ENCODE assay signal across 20 cellular contexts in the genomic region with DNA sequence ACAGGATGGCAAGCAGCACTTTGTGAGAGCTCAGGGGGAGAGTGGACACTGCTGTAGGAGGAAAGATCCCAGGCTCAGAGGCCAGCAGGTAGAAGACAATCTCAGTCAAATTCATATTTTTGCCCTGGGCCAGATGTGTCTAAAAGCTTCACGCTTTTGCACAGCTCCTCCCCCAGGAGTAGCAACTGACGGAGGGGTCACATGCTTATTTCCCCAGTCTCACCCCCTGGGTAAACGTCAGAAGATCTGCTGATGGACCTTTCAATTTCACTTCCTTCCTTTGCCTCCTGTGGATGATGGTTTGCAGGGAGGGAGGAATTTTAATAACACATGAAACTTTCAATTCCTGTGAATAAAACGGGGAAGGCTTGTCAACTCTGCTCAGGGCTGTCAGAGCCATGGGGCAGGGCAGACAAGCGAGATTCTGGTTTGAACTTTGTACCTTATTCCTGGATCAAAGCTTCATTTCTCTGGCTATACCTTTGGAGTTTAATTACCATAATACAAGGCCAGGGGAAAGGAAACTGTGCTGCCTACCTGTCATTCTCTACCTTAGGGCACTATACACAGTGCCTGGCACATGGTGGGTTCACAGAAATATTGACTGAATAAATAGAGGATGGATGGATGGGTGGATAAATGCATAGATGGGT. TPM values are rescaled to one million over a fixed set of nuclear protein-coding genes. Genes with fewer than 3 reads are reported as not detected.
DNase-seq lines count a peak whose midpoint lies in the region; ATAC-seq, FAIRE-seq and TF ChIP-seq lines count a peak whose summit lies in the region.
"Had no signal": no experiment of that assay in that cellular context is flagged by ENCODE, and none has a peak within 500 bp of the region (broad histone marks: within the 10 kb centered on the region; RNA-seq: fewer than 3 reads in every experiment).

No MANE protein-coding gene starts in this region.

- ATAC-seq in HepG2 (no peak), right lobe of liver (no peak), left lung (no peak)
- peak; percentile 55 for ATAC-seq in stimulated activated memory B cell treated with anti-CD40 and anti-IgM and Interleukin-4, amounts not matched to agents 10 μg/mL and 1 μg/mL and 100 μg/mL, for 72 hours
- ATAC-seq: SK-N-SH treated with all-trans-retinoic acid at 6 μM for 48 hours had no signal

- H3K27me3 ChIP-seq in HepG2 (ENCODE audit: control insufficient read depth in 1 of 2, insufficient read depth in 2 of 2, low read length in 2 of 2) (no peaks in the 10 kb centered on the region), right lobe of liver (peaks cover 0 to 6% of the 10 kb centered on the region in 2 donors), MM.1S (replicated peaks; ENCODE audit: insufficient read depth, low read length) (no peaks in the 10 kb centered on the region), neural progenitor cell (peaks cover 32% of the 10 kb centered on the region), left lung (peaks cover 4 to 16% of the 10 kb centered on the region in 2 donors)

- CTCF ChIA-PET in HepG2 (lab: Yijun Ruan, JAX; ENCODE audit: low intra/inter-chr PET ratio, low total read pairs), result no interaction called here

- no peak overlapping the region for H3K27ac Mint-ChIP-seq in stimulated activated memory B cell treated with anti-CD40 and anti-IgM and Interleukin-4, amounts not matched to agents 10 μg/mL and 1 μg/mL and 100 μg/mL, for 72 hours
- no peak overlapping the region for H3K27ac Mint-ChIP-seq in neural progenitor cell

- H2AFZ ChIP-seq in HepG2 (ENCODE audit: low read length) (no peak overlapping the region), MM.1S (ENCODE audit: low read length) (peak overlapping the region; percentile 44), neural progenitor cell (replicated peaks) (no peak overlapping the region)

- DNase-seq in HepG2 (ENCODE audit: low spot score) (no peak), right lobe of liver (no peak), MM.1S (peak; percentile 33), RPMI8226 (peak; percentile 20), neural progenitor cell (ENCODE audit: low spot score) (no peak), left lung (no peak), COLO668 (lab: John Stamatoyannopoulos, UW; ENCODE audit: unreplicated experiment) (no peak)
- DNase-seq: 8988T, DMS 273 treated with DMSO at 0.1 percent for 48 hours, GF-D8, GOT3, NCI-H1048, NCI-H2081 treated with DMSO at 0.1 percent for 48 hours, NCI-H510A treated with DMSO at 0.1 percent for 48 hours, NCI-H82, SHP77 treated with DMSO at 0.1 percent for 48 hours had no signal

- no peak for TF ChIP-seq RAD21 in HepG2 (CRISPR knock-in tag; IDR thresholded peaks at IDR 0.05)

- H3K4me1 ChIP-seq in HepG2 (ENCODE audit: insufficient read depth, low read length) (no peaks in the 10 kb centered on the region), right lobe of liver (no peaks in the 10 kb centered on the region), MM.1S (ENCODE audit: low read length) (0 out of 2 replicates have a peak, but pooled peaks cover 6% of the 10 kb centered on the region), neural progenitor cell (no peaks in the 10 kb centered on the region), left lung (no peaks in the 10 kb centered on the region)

- H3K27ac ChIP-seq in HepG2 (ENCODE audit: extremely low read length, insufficient read depth, low read length) (no peak overlapping the region), right lobe of liver (no peak overlapping the region), MM.1S (ENCODE audit: low read length) (peak overlapping the region; percentile 24; the same call in 1 of the 2 replicates), neural progenitor cell (no peak overlapping the region), left lung (no peak overlapping the region)

- no peaks in the 10 kb centered on the region for H3F3A ChIP-seq in MM.1S (ENCODE audit: insufficient read depth, low read length)
- H3F3A ChIP-seq in neural progenitor cell (ENCODE audit: low read depth), result no peaks in the 10 kb centered on the region

- intact Hi-C loops in HepG2 (cut with micrococcal nuclease; ENCODE audit: unreplicated experiment) (loop anchor here (10.0 kb wide), 1 partner anchor 412 kb away; no protein-coding TSS in a partner anchor), right lobe of liver (cut with DNase I) (no loop called here), left lung (cut with DNase I) (no loop called here)

- TF ChIP-seq CTCF in HepG2 (CRISPR knock-in tag; IDR thresholded peaks at IDR 0.05), result no peak
- TF ChIP-seq CTCF in right lobe of liver (IDR thresholded peaks at IDR 0.05), result no peak
- TF ChIP-seq CTCF in MM.1S (IDR thresholded peaks at IDR 0.05; ENCODE audit: low read length), result no peak
- TF ChIP-seq CTCF in neural progenitor cell (IDR thresholded peaks at IDR 0.05), result no peak
- TF ChIP-seq CTCF in left lung (IDR thresholded peaks at IDR 0.05), result no peak

- no peak for FAIRE-seq in HepG2 (lab: Jason Lieb, UNC)

- no peak overlapping the region for H3K9ac ChIP-seq in HepG2 (ENCODE audit: insufficient read depth, low read depth, low read length)
- no peak overlapping the region for H3K9ac ChIP-seq in MM.1S (ENCODE audit: low read length)
- H3K9ac ChIP-seq in neural progenitor cell, result no peak overlapping the region

- TF ChIP-seq EP300 in HepG2 (IDR thresholded peaks at IDR 0.05; ENCODE audit: low read depth in 2 of 2, low read length in 2 of 2), result no peak
- TF ChIP-seq EP300 in HepG2 (CRISPR knock-in tag; IDR thresholded peaks at IDR 0.05; ENCODE audit: borderline replicate concordance), result no peak

- H3K36me3 ChIP-seq in HepG2 (replicated peaks in 1 of 2; ENCODE audit: control insufficient read depth in 1 of 2, insufficient read depth in 2 of 2, low read length in 2 of 2), result no peaks in the 10 kb centered on the region
- no peaks in the 10 kb centered on the region for H3K36me3 ChIP-seq in right lobe of liver
- H3K36me3 ChIP-seq in MM.1S (replicated peaks; ENCODE audit: insufficient read depth, low read length), result no peaks in the 10 kb centered on the region
- H3K36me3 ChIP-seq in neural progenitor cell, result no peaks in the 10 kb centered on the region
- no peaks in the 10 kb centered on the region for H3K36me3 ChIP-seq in left lung

- no peaks in the 10 kb centered on the region for H3K9me2 ChIP-seq in MM.1S (replicated peaks; ENCODE audit: insufficient read depth, low read length)

- H3K4me2 ChIP-seq in HepG2 (ENCODE audit: low read depth, low read length) (no peak overlapping the region), MM.1S (ENCODE audit: low read depth, low read length) (peak overlapping the region; percentile 8; the same call in 1 of the 2 replicates), neural progenitor cell (no peak overlapping the region)

- no peak for TF ChIP-seq POLR2A in HepG2 (IDR thresholded peaks at IDR 0.05; ENCODE audit: insufficient read depth in 1 of 2, low read depth in 2 of 2, low read length in 2 of 2)
- no peak for TF ChIP-seq POLR2A in right lobe of liver (IDR thresholded peaks at IDR 0.05)

- no peaks in the 10 kb centered on the region for H3K4me1 Mint-ChIP-seq in stimulated activated memory B cell treated with anti-CD40 and anti-IgM and Interleukin-4, amounts not matched to agents 10 μg/mL and 1 μg/mL and 100 μg/mL, for 72 hours
- no peaks in the 10 kb centered on the region for H3K4me1 Mint-ChIP-seq in neural progenitor cell

- H3K79me2 ChIP-seq in HepG2 (ENCODE audit: insufficient read depth, low read length) (no peaks in the 10 kb centered on the region), MM.1S (ENCODE audit: low read length) (no peaks in the 10 kb centered on the region), neural progenitor cell (ENCODE audit: low read depth) (no peaks in the 10 kb centered on the region)

- H3K4me3 Mint-ChIP-seq in stimulated activated memory B cell treated with anti-CD40 and anti-IgM and Interleukin-4, amounts not matched to agents 10 μg/mL and 1 μg/mL and 100 μg/mL, for 72 hours, result no peak overlapping the region
- no peak overlapping the region for H3K4me3 Mint-ChIP-seq in neural progenitor cell

- POLR2A ChIA-PET in HepG2 (lab: Yijun Ruan, JAX), result no interaction called here

- in situ Hi-C loops in HepG2 (cut with HindIII; ENCODE audit: extremely low pct_ligation_motif_present, low pct_unique_long_range_greater_than_20kb), result no loop called here

- no peaks in the 10 kb centered on the region for H3K36me3 Mint-ChIP-seq in stimulated activated memory B cell treated with anti-CD40 and anti-IgM and Interleukin-4, amounts not matched to agents 10 μg/mL and 1 μg/mL and 100 μg/mL, for 72 hours
- H3K36me3 Mint-ChIP-seq in neural progenitor cell, result no peaks in the 10 kb centered on the region

- WGBS in HepG2 (ENCODE audit: low lambda C conversion rate), result 0% methylated on average over 5 of the region's 5 CpGs
- 15% methylated on average over 3 of the region's 5 CpGs for WGBS in right lobe of liver (ENCODE audit: insufficient coverage, low coverage, low lambda C conversion rate, missing lambda C conversion rate)

- H3K9me3 Mint-ChIP-seq in stimulated activated memory B cell treated with anti-CD40 and anti-IgM and Interleukin-4, amounts not matched to agents 10 μg/mL and 1 μg/mL and 100 μg/mL, for 72 hours, result no peaks in the 10 kb centered on the region
- no peaks in the 10 kb centered on the region for H3K9me3 Mint-ChIP-seq in neural progenitor cell

- H3K4me3 ChIP-seq in HepG2 (replicated peaks in 1 of 3; ENCODE audit: insufficient read depth in 1 of 3, low read depth in 2 of 3, low read length in 3 of 3), result no peak overlapping the region
- no peak overlapping the region for H3K4me3 ChIP-seq in right lobe of liver
- peak overlapping the region; percentile 24; the same call in 1 of the 2 replicates for H3K4me3 ChIP-seq in MM.1S (ENCODE audit: low read length)
- no peak overlapping the region for H3K4me3 ChIP-seq in neural progenitor cell
- H3K4me3 ChIP-seq in left lung, result no peak overlapping the region

- H4K20me1 ChIP-seq in HepG2 (ENCODE audit: insufficient read depth, low read length) (no peaks in the 10 kb centered on the region), MM.1S (ENCODE audit: insufficient read depth, low read length) (no peaks in the 10 kb centered on the region), neural progenitor cell (ENCODE audit: low read depth) (no peaks in the 10 kb centered on the region)

- no TSS peak for BruUV-seq in HepG2 (replicated peaks; lab: Mats Ljungman, UMichigan)

- H3K27me3 Mint-ChIP-seq in stimulated activated memory B cell treated with anti-CD40 and anti-IgM and Interleukin-4, amounts not matched to agents 10 μg/mL and 1 μg/mL and 100 μg/mL, for 72 hours, result peaks cover 24% of the 10 kb centered on the region
- peaks cover 3% of the 10 kb centered on the region for H3K27me3 Mint-ChIP-seq in neural progenitor cell (ENCODE audit: insufficient read depth, low read depth)

- no peaks in the 10 kb centered on the region for H3K9me3 ChIP-seq in HepG2 (ENCODE audit: low read length)
- H3K9me3 ChIP-seq in right lobe of liver, result no peaks in the 10 kb centered on the region
- H3K9me3 ChIP-seq in MM.1S (replicated peaks; ENCODE audit: insufficient read depth, low read length), result no peaks in the 10 kb centered on the region
- H3K9me3 ChIP-seq in neural progenitor cell (ENCODE audit: low read depth), result no peaks in the 10 kb centered on the region
- H3K9me3 ChIP-seq in left lung, result no peaks in the 10 kb centered on the region

RNA-seq across cellular contexts. Expression of gene POU4F1, which starts 41.0 kb away (rescaled TPM):
- total RNA-seq in HepG2 (2016; rRNA removed; fragmentation: Illumina TruSeq; extraction: Trizol), result 0.74 and 1.1 TPM in 2 replicates
- total RNA-seq in HepG2 (2016; cell fraction: cytosol; rRNA removed; fragmentation: Illumina TruSeq; extraction: Trizol; ENCODE audit: low read depth), result 0.10 TPM in 1 of 2 replicates, not detected in the other
- total RNA-seq in HepG2 (2016; cell fraction: insoluble cytoplasmic fraction; rRNA removed; fragmentation: Illumina TruSeq; extraction: Trizol), result 0.54 and 0.87 TPM in 2 replicates
- total RNA-seq in HepG2 (2016; cell fraction: membrane; rRNA removed; fragmentation: Illumina TruSeq; extraction: Trizol), result 0.34 and 0.41 TPM in 2 replicates
- 1.5 and 1.6 TPM in 2 replicates for total RNA-seq in HepG2 (2016; cell fraction: nucleus; rRNA removed; fragmentation: Illumina TruSeq; extraction: Trizol)
- polyA plus RNA-seq in HepG2 (2011; rRNA removed), result 1.0 and 1.3 TPM in 2 replicates
- polyA plus RNA-seq in HepG2 (2011; cell fraction: cytosol; rRNA removed), result 0.21 and 0.54 TPM in 2 replicates
- 4.2 and 5.2 TPM in 2 replicates for polyA plus RNA-seq in HepG2 (2011; cell fraction: nucleus; rRNA removed)
- 1.3 and 2.9 TPM in 2 replicates for polyA plus RNA-seq in HepG2 (2012)
- 0.05 and 0.07 TPM in 2 replicates for polyA plus RNA-seq in HepG2 (2016; cell fraction: cytosol; fragmentation: Illumina TruSeq; extraction: Trizol; ENCODE audit: low read depth)
- polyA plus RNA-seq in HepG2 (2016; cell fraction: insoluble cytoplasmic fraction; fragmentation: Illumina TruSeq; extraction: Trizol; ENCODE audit: low read depth), result 0.76 and 0.91 TPM in 2 replicates
- polyA plus RNA-seq in HepG2 (2016; cell fraction: membrane; fragmentation: Illumina TruSeq; extraction: Trizol; ENCODE audit: low read depth), result 0.16 and 0.19 TPM in 2 replicates
- 3.4 TPM in 2 replicates for polyA plus RNA-seq in HepG2 (2016; cell fraction: nucleus; fragmentation: Illumina TruSeq; extraction: Trizol; ENCODE audit: insufficient read depth, low read depth)
- 0.40 TPM in 1 of 2 replicates, not detected in the other for polyA minus RNA-seq in HepG2 (2011; rRNA and poly(A)+ RNA removed; ENCODE audit: low replicate concordance)
- polyA minus RNA-seq in HepG2 (2011; cell fraction: cytosol; rRNA and poly(A)+ RNA removed), result 0.40 and 0.44 TPM in 2 replicates
- 1.4 and 1.9 TPM in 2 replicates for polyA minus RNA-seq in HepG2 (2011; cell fraction: nucleus; rRNA and poly(A)+ RNA removed)
- under 1 TPM in 3 of 6 experiments, not detected in 3; 0.07 to 0.25 (median 0.19) TPM for total RNA-seq in right lobe of liver
- total RNA-seq in neural progenitor cell (ENCODE audit: low replicate concordance), result 1.6 and 2.0 TPM in 2 replicates
- total RNA-seq in left lung, result not detected
- total RNA-seq: HT-29 had no signal
- polyA plus RNA-seq: BJ had no signal

Comparison
In these comparisons a context has a peak if more than half of its experiments do, and no peak if none do; other contexts are left out.
1. DNase-seq: peak in MM.1S (single experiment) and RPMI8226 (single experiment); none in HepG2 (single experiment), right lobe of liver (0 of 3), neural progenitor cell (single experiment), left lung (0 of 2) and COLO668 (single experiment).